ENCODE assay signal across 9 cellular contexts in genomic region chr19:42423462-42424344, GRCh38.
A peak's percentile ranks its signal among the peaks of the same experiment; 100 is the strongest.
DNase-seq lines count a peak whose midpoint lies in the region; ATAC-seq and TF ChIP-seq lines count a peak whose summit lies in the region.
"Had no signal": no experiment of that assay in that cellular context is flagged by ENCODE, and none has a peak within 500 bp of the region (broad histone marks: within the 10 kb centered on the region; RNA-seq: fewer than 3 reads in every experiment).

No MANE protein-coding gene starts in this region.

- no peaks in the 10 kb centered on the region for H3K27me3 ChIP-seq in BLaER1 treated with 17β-estradiol and CSF1 and Interleukin-3, amounts not matched to agents 10 nM and 100 nM
- H3K27me3 ChIP-seq in mucosa of rectum (ENCODE audit: control insufficient read depth in 2 of 2, insufficient read depth in 2 of 2, low read length in 2 of 2), result peaks cover 4 to 6% of the 10 kb centered on the region in 2 donors

- H3K36me3 ChIP-seq in BLaER1 treated with 17β-estradiol and CSF1 and Interleukin-3, amounts not matched to agents 10 nM and 100 nM, result peaks cover 0 to 2% (median 0%) of the 10 kb centered on the region in 11 experiments; a peak in 2 of 22 replicates
- H3K36me3 ChIP-seq in mucosa of rectum (ENCODE audit: control insufficient read depth in 2 of 2, insufficient read depth in 2 of 2, low read length in 2 of 2), result no peaks in the 10 kb centered on the region

- H3K9ac ChIP-seq in BLaER1 treated with 17β-estradiol and CSF1 and Interleukin-3, amounts not matched to agents 10 nM and 100 nM, result peak overlapping the region; percentile 58 to 86 (median 80); a peak in 21 of 22 replicates
- peak overlapping the region; percentile 55 to 80 for H3K9ac ChIP-seq in mucosa of rectum (ENCODE audit: low read depth in 1 of 2, low read length in 2 of 2)

- peak; percentile 90 for ATAC-seq in GM19372 (IDR thresholded peaks at IDR 0.05; ENCODE audit: low read depth, unreplicated experiment)
- peak; percentile 61 for ATAC-seq in HG03469 (IDR thresholded peaks at IDR 0.05; ENCODE audit: unreplicated experiment)

- H3K4me1 ChIP-seq in BLaER1 treated with 17β-estradiol and CSF1 and Interleukin-3, amounts not matched to agents 10 nM and 100 nM, result peaks cover 29 to 59% (median 49%) of the 10 kb centered on the region in 10 experiments
- H3K4me1 ChIP-seq in mucosa of rectum (ENCODE audit: control insufficient read depth in 2 of 2, insufficient read depth in 2 of 2, low read length in 2 of 2), result peaks cover 18 to 30% of the 10 kb centered on the region in 2 donors

- H3K27ac ChIP-seq in BLaER1 treated with 17β-estradiol and CSF1 and Interleukin-3, amounts not matched to agents 10 nM and 100 nM, result peak overlapping the region in 10 of 11 experiments; percentile 20 to 88 (median 77); a peak in 18 of 22 replicates
- peak overlapping the region; percentile 19 to 71 for H3K27ac ChIP-seq in mucosa of rectum (ENCODE audit: low read depth in 2 of 2, low read length in 2 of 2)
- H3K27ac ChIP-seq: SK-N-MC had no signal

- 0 out of 22 replicates have a peak, but pooled peaks cover 0 to 4% (median 0%) of the 10 kb centered on the region in 11 experiments for H3K9me3 ChIP-seq in BLaER1 treated with 17β-estradiol and CSF1 and Interleukin-3, amounts not matched to agents 10 nM and 100 nM (replicated peaks in 1 of 11)
- H3K9me3 ChIP-seq in mucosa of rectum (ENCODE audit: control insufficient read depth in 2 of 2, low read length in 2 of 2), result no peaks in the 10 kb centered on the region

- H4K20me1 ChIP-seq in BLaER1 treated with 17β-estradiol and CSF1 and Interleukin-3, amounts not matched to agents 10 nM and 100 nM, result peaks cover 0 to 29% (median 16%) of the 10 kb centered on the region in 11 experiments; a peak in 12 of 22 replicates

- H3K4me3 ChIP-seq in BLaER1 treated with 17β-estradiol and CSF1 and Interleukin-3, amounts not matched to agents 10 nM and 100 nM, result peak overlapping the region; percentile 64 to 87 (median 78)
- H3K4me3 ChIP-seq in mucosa of rectum (ENCODE audit: low read length in 2 of 2), result peak overlapping the region; percentile 54 to 85
- H3K4me3 ChIP-seq: SK-N-MC had no signal

- DNase-seq in NOMO-1 treated with DMSO at 0.1 percent for 48 hours (lab: John Stamatoyannopoulos, UW; ENCODE audit: unreplicated experiment) (peak; percentile 92), erythroblast (lab: John Stamatoyannopoulos, UW) (peak; percentile 94 to 96)
- peak; percentile 94 for DNase-seq in activated T-cell treated with anti-CD3 and anti-CD28 coated beads, Interleukin-2, amount 50 U/mL, for 1 hour
- DNase-seq in stimulated activated CD8-positive, alpha-beta memory T cell treated with anti-CD3 and anti-CD28 coated beads, Interleukin-4, amount 100 ng/mL, for 1 hour (ENCODE audit: low read depth in 2 of 2, low spot score in 1 of 2), result peak; percentile 84 to 90

- peak overlapping the region; percentile 83 to 99 (median 96) for H3K4me2 ChIP-seq in BLaER1 treated with 17β-estradiol and CSF1 and Interleukin-3, amounts not matched to agents 10 nM and 100 nM

- peak; percentile 35 for TF ChIP-seq POLR2A in erythroblast (IDR thresholded peaks at IDR 0.05; ENCODE audit: low read length)

Comparison
In these comparisons a context has a peak if more than half of its experiments do, and no peak if none do; other contexts are left out.
1. Peak in every context shown above with its lines: DNase-seq, ATAC-seq, H3K4me3 ChIP-seq and H3K27ac ChIP-seq.